Comparison of ENCODE assay signal across 1 cellular context in genomic region chr2:237662671-237663093, GRCh38.
TF ChIP-seq lines count a peak whose summit lies in the region.

No MANE protein-coding gene starts in this region.

TF ChIP-seq in K562, 482 proteins besides CTCF, POLR2A, EP300 and RAD21 (continued from another document):
- TF ChIP-seq MYC (IDR thresholded peaks at IDR 0.05; ENCODE audit: low read depth, low read length) = no peak
- TF ChIP-seq MYC (CRISPR knock-in tag; IDR thresholded peaks at IDR 0.05; ENCODE audit: borderline replicate concordance, low read depth) = no peak
